13 cellular contexts compared by ENCODE assay signal in genomic region chr5:173680660-173681242, GRCh38.
DNase-seq lines count a peak whose midpoint lies in the region; ATAC-seq and TF ChIP-seq lines count a peak whose summit lies in the region.
"Had no signal": no experiment of that assay in that cellular context is flagged by ENCODE, and none has a peak within 500 bp of the region (broad histone marks: within the 10 kb centered on the region; RNA-seq: fewer than 3 reads in every experiment).

No MANE protein-coding gene starts in this region.

- H3K36me3 Mint-ChIP-seq in stimulated activated naive CD8-positive, alpha-beta T cell treated with anti-CD3 and anti-CD28 coated beads, Interleukin-15, Interleukin-2, amounts not matched to agents 100 ng/mL and 50 ng/mL, for 24 hours (ENCODE audit: low read depth): no peaks in the 10 kb centered on the region

- no peak for TF ChIP-seq POLR2A in GM18505 (IDR thresholded peaks at IDR 0.05; ENCODE audit: borderline replicate concordance, extremely low read depth, insufficient read depth, insufficient read length)

- no peaks in the 10 kb centered on the region for H3K27me3 Mint-ChIP-seq in stimulated activated naive CD8-positive, alpha-beta T cell treated with anti-CD3 and anti-CD28 coated beads, Interleukin-15, Interleukin-2, amounts not matched to agents 100 ng/mL and 50 ng/mL, for 24 hours
- peaks cover 7% of the 10 kb centered on the region for H3K27me3 Mint-ChIP-seq in stimulated activated naive CD8-positive, alpha-beta T cell treated with anti-CD3 and anti-CD28 coated beads, Interleukin-15, amount 100 ng/mL, for 72 hours
- H3K27me3 Mint-ChIP-seq: dendritic cell treated with granulocyte-macrophage colony-stimulating factor and Interleukin-4, amounts not matched to agents 40 ng/mL and 50 ng/mL, for 4 days had no signal

- no peak for ATAC-seq in stimulated activated naive CD8-positive, alpha-beta T cell treated with anti-CD3 and anti-CD28 coated beads, Interleukin-15, amount 100 ng/mL, for 72 hours
- ATAC-seq in HG02678 (IDR thresholded peaks at IDR 0.05; ENCODE audit: unreplicated experiment): peak; percentile 84
- ATAC-seq in HG03520 (IDR thresholded peaks at IDR 0.05; ENCODE audit: unreplicated experiment): peak; percentile 54
- ATAC-seq in GM18505 (IDR thresholded peaks at IDR 0.05; ENCODE audit: unreplicated experiment): no peak
- ATAC-seq: sciatic nerve had no signal

- H3K4me1 Mint-ChIP-seq in stimulated activated naive CD8-positive, alpha-beta T cell treated with anti-CD3 and anti-CD28 coated beads, Interleukin-15, Interleukin-2, amounts not matched to agents 100 ng/mL and 50 ng/mL, for 24 hours (ENCODE audit: low read depth): peaks cover 15% of the 10 kb centered on the region
- peaks cover 14% of the 10 kb centered on the region for H3K4me1 Mint-ChIP-seq in stimulated activated naive CD8-positive, alpha-beta T cell treated with anti-CD3 and anti-CD28 coated beads, Interleukin-15, amount 100 ng/mL, for 72 hours

- H3K27ac Mint-ChIP-seq in stimulated activated naive CD8-positive, alpha-beta T cell treated with anti-CD3 and anti-CD28 coated beads, Interleukin-15, Interleukin-2, amounts not matched to agents 100 ng/mL and 50 ng/mL, for 24 hours: peak overlapping the region; percentile 63
- H3K27ac Mint-ChIP-seq in stimulated activated naive CD8-positive, alpha-beta T cell treated with anti-CD3 and anti-CD28 coated beads, Interleukin-15, amount 100 ng/mL, for 72 hours: no peak overlapping the region
- H3K27ac Mint-ChIP-seq: dendritic cell treated with granulocyte-macrophage colony-stimulating factor and Interleukin-4, amounts not matched to agents 40 ng/mL and 50 ng/mL, for 4 days had no signal

- DNase-seq in stimulated activated naive CD8-positive, alpha-beta T cell treated with anti-CD3 and anti-CD28 coated beads, Interleukin-15, amount 100 ng/mL, for 72 hours: no peak
- no peak for DNase-seq in cerebellar nuclear complex (lab: John Stamatoyannopoulos, UW)
- no peak for DNase-seq in MV-4-11 (lab: John Stamatoyannopoulos, UW)
- DNase-seq in substantia nigra (lab: John Stamatoyannopoulos, UW): no peak
- DNase-seq: glutamatergic neuron, NCI-H2029 treated with DMSO at 0.1 percent for 48 hours had no signal

- no peak overlapping the region for H3K4me3 Mint-ChIP-seq in stimulated activated naive CD8-positive, alpha-beta T cell treated with anti-CD3 and anti-CD28 coated beads, Interleukin-15, Interleukin-2, amounts not matched to agents 100 ng/mL and 50 ng/mL, for 24 hours
- H3K4me3 Mint-ChIP-seq in stimulated activated naive CD8-positive, alpha-beta T cell treated with anti-CD3 and anti-CD28 coated beads, Interleukin-15, amount 100 ng/mL, for 72 hours: no peak overlapping the region
- H3K4me3 Mint-ChIP-seq: dendritic cell treated with granulocyte-macrophage colony-stimulating factor and Interleukin-4, amounts not matched to agents 40 ng/mL and 50 ng/mL, for 4 days had no signal

- H3K27ac ChIP-seq in substantia nigra (ENCODE audit: low read depth, low read length, poor library complexity, severe bottlenecking): no peak overlapping the region
- H3K27ac ChIP-seq: 22Rv1 had no signal

- peaks cover 9% of the 10 kb centered on the region for H3K9me3 Mint-ChIP-seq in stimulated activated naive CD8-positive, alpha-beta T cell treated with anti-CD3 and anti-CD28 coated beads, Interleukin-15, Interleukin-2, amounts not matched to agents 100 ng/mL and 50 ng/mL, for 24 hours
- peaks cover 0 to 5% of the 10 kb centered on the region in 2 donors for H3K9me3 Mint-ChIP-seq in stimulated activated naive CD8-positive, alpha-beta T cell treated with anti-CD3 and anti-CD28 coated beads, Interleukin-15, amount 100 ng/mL, for 72 hours

Comparison
In these comparisons a context has a peak if more than half of its experiments do, and no peak if none do; other contexts are left out.
1. ATAC-seq: peak in HG02678 (single experiment) and HG03520 (single experiment); none in stimulated activated naive CD8-positive, alpha-beta T cell treated with anti-CD3 and anti-CD28 coated beads, Interleukin-15, amount 100 ng/mL, for 72 hours (single experiment) and GM18505 (single experiment).